ENCODE assay signal across 8 cellular contexts in the genomic region with DNA sequence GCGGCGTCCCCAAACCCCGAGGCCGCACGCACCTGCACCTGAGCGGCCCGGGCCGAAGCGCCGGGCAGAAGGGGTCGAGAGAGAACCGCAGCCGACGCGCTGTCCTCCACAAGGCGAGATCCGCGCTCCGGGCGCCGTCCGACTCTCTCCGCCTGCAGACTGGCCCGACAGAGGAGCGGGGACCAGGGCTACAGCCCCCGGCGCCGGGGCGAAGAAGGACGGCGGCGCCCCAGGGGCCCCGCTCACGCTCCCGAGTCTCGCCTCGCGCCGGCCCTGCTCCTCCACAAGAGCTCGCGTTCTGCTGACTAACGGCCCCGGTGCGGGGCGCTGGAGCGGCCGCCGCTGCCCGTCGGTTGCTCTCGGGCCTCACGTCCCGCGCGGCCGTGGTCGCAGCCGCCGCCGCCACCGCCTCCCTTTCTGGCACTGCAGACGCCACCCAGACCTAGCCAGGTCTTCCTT. TPM values are rescaled to one million over a fixed set of nuclear protein-coding genes. Genes with fewer than 3 reads are reported as not detected.
DNase-seq lines count a peak whose midpoint lies in the region; ATAC-seq and TF ChIP-seq lines count a peak whose summit lies in the region.

No MANE protein-coding gene starts in this region.

- no peak for TF ChIP-seq CTCF in testis (IDR thresholded peaks at IDR 0.05)

- H3K4me3 ChIP-seq in adipocyte (ENCODE audit: low read length) (peak overlapping the region; percentile 97), testis (peak overlapping the region; percentile 94 to 98)

- 1% methylated on average over 61 of the region's 62 CpGs; no CpG with 5 or more reads in 1 of the 2 donors for WGBS in testis, 2 donors

- H3K36me3 ChIP-seq in adipocyte (ENCODE audit: control insufficient read depth, insufficient read depth, low read length, severe bottlenecking) (no peaks in the 10 kb centered on the region), testis (ENCODE audit: low read depth, missing control alignments) (no peaks in the 10 kb centered on the region)

- no peaks in the 10 kb centered on the region for H3K9me3 ChIP-seq in adipocyte (ENCODE audit: control insufficient read depth, low read length)
- no peaks in the 10 kb centered on the region for H3K9me3 ChIP-seq in testis

- H3K27ac ChIP-seq in layer of hippocampus (ENCODE audit: low read depth, low read length) (peak overlapping the region; percentile 90), testis (peak overlapping the region; percentile 95 to 96)

- ATAC-seq in GM19468 (IDR thresholded peaks at IDR 0.05; ENCODE audit: extremely low read depth, unreplicated experiment) = peak; percentile 0
- peak; percentile 6 for ATAC-seq in HG03521 (IDR thresholded peaks at IDR 0.05; ENCODE audit: unreplicated experiment)

- H3K27me3 ChIP-seq in adipocyte (replicated peaks; ENCODE audit: control insufficient read depth, insufficient read depth, low read length) (no peaks in the 10 kb centered on the region), layer of hippocampus (ENCODE audit: control insufficient read depth, insufficient read depth, low read length) (no peaks in the 10 kb centered on the region), testis (no peaks in the 10 kb centered on the region)

- H3K9ac ChIP-seq in adipocyte (ENCODE audit: low read length) = peak overlapping the region; percentile 86

- no peak for TF ChIP-seq POLR2A in testis (IDR thresholded peaks at IDR 0.05)

- H3K4me1 ChIP-seq in adipocyte (ENCODE audit: control insufficient read depth, insufficient read depth, low read length) = peaks cover 31% of the 10 kb centered on the region
- peaks cover 19% of the 10 kb centered on the region for H3K4me1 ChIP-seq in testis

- DNase-seq in COLO668 (lab: John Stamatoyannopoulos, UW; ENCODE audit: unreplicated experiment) = peak; percentile 80
- DNase-seq in adipocyte (ENCODE audit: low read depth) = peak; percentile 76
- DNase-seq in testis = no peak
- DNase-seq in superior temporal gyrus (ENCODE audit: extremely low spot score) = no peak
- no peak for DNase-seq in activated CD4-positive, alpha-beta T cell treated with anti-CD3 and anti-CD28 coated beads, Interleukin-2, amount 50 U/mL, for 48 hours

- intact Hi-C loops in testis (cut with DNase I; ENCODE audit: low total_unique reads) = no loop called here

RNA-seq across cellular contexts. Expression of a gene that starts 0.4 kb away (rescaled TPM):
- 10 to 100 TPM; 41.3 to 42.2 TPM for total RNA-seq in testis
- polyA plus RNA-seq in testis (ENCODE audit: insufficient read depth, low read depth, low replicate concordance) = 31.3 TPM

RNA-seq across cellular contexts. Expression of a gene that starts 0.8 kb away (rescaled TPM):
- 10 to 100 TPM; 11.8 to 14.4 TPM for total RNA-seq in testis
- 8.0 TPM for polyA plus RNA-seq in testis (ENCODE audit: insufficient read depth, low read depth, low replicate concordance)

Comparison
In these comparisons a context has a peak if more than half of its experiments do, and no peak if none do; other contexts are left out.
1. DNase-seq: peak in COLO668 (single experiment) and adipocyte (single experiment); none in testis (single experiment), superior temporal gyrus (single experiment) and activated CD4-positive, alpha-beta T cell treated with anti-CD3 and anti-CD28 coated beads, Interleukin-2, amount 50 U/mL, for 48 hours (0 of 2).